1 cellular context compared by ENCODE assay signal in genomic region chr10:86966008-86966654, GRCh38.
TF ChIP-seq lines count a peak whose summit lies in the region.

No MANE protein-coding gene starts in this region.

TF ChIP-seq in HEK293T, 16 proteins besides CTCF, POLR2A, EP300 and RAD21 (continued from another document):
- TF ChIP-seq NFRKB (IDR thresholded peaks at IDR 0.05) = no peak
- no peak for TF ChIP-seq BHLHE40 (IDR thresholded peaks at IDR 0.05; ENCODE audit: borderline replicate concordance)
- no peak for TF ChIP-seq SP1 (IDR thresholded peaks at IDR 0.05)
- TF ChIP-seq ELF4 (IDR thresholded peaks at IDR 0.05) = no peak
- TF ChIP-seq SUZ12 (IDR thresholded peaks at IDR 0.05) = no peak
- TF ChIP-seq ARNT (IDR thresholded peaks at IDR 0.05) = no peak
- no peak for TF ChIP-seq CTBP1 (IDR thresholded peaks at IDR 0.05; ENCODE audit: borderline replicate concordance)
- no peak for TF ChIP-seq TARDBP (IDR thresholded peaks at IDR 0.05)
- no peak for TF ChIP-seq PKNOX1 (IDR thresholded peaks at IDR 0.05)
- TF ChIP-seq L3MBTL2 (conservative IDR thresholded peaks at IDR 0.05) = no peak
